8 cellular contexts compared by ENCODE assay signal in the genomic region with DNA sequence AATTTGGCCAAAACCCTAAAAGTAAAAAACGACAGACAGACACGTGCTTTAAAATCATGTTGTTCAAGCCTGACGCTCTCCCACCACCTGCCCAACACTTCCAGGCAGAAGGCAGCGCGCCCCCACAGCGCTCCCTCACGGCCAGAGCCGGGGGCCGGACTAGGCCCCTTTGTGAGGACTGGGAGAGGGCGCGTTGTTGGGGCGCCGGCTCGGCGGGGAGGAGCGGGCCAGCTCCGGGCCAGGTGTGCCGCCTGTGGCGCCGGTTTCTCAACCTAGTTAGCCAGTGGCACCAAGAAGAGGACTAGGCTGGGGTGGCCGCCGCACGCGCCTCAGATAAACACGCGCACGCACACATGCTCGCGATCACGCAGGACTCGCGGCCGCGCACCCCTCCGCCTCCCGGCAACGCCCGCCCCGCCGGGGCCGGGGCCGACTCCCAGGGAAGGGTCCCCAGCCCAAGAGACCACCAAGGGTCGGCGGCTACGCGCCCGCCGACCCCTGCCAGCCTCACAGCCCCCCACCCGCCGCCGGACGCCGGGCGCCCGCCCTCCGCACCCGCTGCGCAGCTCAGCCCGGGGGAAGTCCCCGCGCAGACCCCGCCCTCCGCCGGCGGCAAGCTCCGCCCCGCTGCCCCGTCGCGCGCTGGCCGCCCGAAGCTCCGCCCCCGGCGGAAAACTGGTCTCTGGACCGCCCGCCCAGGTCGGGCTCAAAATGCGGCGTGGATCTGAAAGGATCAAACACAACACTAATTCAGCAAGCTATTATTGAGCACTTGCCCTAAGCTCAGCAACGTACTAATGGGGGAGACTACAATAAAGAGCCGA.
DNase-seq lines count a peak whose midpoint lies in the region; ATAC-seq and TF ChIP-seq lines count a peak whose summit lies in the region.

A gene (minus strand): TSS at position 584 of the 824 bp plus-strand sequence.

- TF ChIP-seq CTCF in AG09309 (IDR thresholded peaks at IDR 0.05; ENCODE audit: control insufficient read depth, insufficient read depth, low read depth, low read length, missing control alignments), result peak; percentile 32

- DNase-seq in AG09309 (ENCODE audit: low read depth) (no peak), NCI-H2227 treated with DMSO at 0.1 percent for 48 hours (lab: John Stamatoyannopoulos, UW) (peak; percentile 80), caudate nucleus (lab: John Stamatoyannopoulos, UW) (peak in 60 of 61 donors; percentile 11 to 90 (median 77)), islet precursor cell (peak; percentile 92)
- DNase-seq in activated CD4-positive, CD25-positive, alpha-beta regulatory T cell treated with anti-CD3 and anti-CD28 coated beads, Interleukin-2, amount 50 U/mL, for 16 hours (ENCODE audit: low read depth, low spot score), result peak; percentile 76
- peak; percentile 92 for DNase-seq in stimulated activated CD4-positive, alpha-beta T cell treated with anti-CD3 and anti-CD28 coated beads, Interleukin-12 subunit alpha, Interleukin-12 subunit beta, amount 100 ng/mL, for 4 hours

- peak within 1 kb of the TSS; percentile 28 for H3K27ac ChIP-seq in caudate nucleus (ENCODE audit: low read depth, low read length)

- ATAC-seq in GM18870 (IDR thresholded peaks at IDR 0.05; ENCODE audit: unreplicated experiment) (peak; percentile 56), HG03108 (IDR thresholded peaks at IDR 0.05; ENCODE audit: unreplicated experiment) (peak; percentile 75)

- H3K4me3 ChIP-seq in AG09309 (ENCODE audit: control insufficient read depth, low read depth, low read length), result peak within 1 kb of the TSS; percentile 64
